Comparison of ENCODE assay signal across 17 cellular contexts in the genomic region with DNA sequence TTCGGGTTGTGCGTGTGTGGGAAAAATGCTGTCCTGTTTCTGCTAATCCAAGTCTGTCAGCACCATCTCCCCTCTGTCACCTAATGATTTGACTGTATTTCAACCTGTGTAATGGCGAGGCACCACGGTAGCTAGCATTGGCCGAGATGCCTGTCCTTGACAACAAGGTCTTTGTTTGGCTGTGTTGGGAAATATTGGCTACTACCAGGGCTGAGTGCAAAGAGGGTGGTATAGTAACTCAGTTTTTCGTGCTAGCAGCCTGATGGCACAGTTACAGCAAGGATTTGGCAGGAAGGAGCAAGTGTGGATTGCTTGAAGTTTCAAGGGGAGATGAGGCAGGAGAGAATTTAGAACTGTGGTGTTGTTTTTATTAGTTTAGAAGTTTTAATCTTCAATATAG.
A peak's percentile ranks its signal among the peaks of the same experiment; 100 is the strongest.
DNase-seq lines count a peak whose midpoint lies in the region; ATAC-seq, FAIRE-seq and TF ChIP-seq lines count a peak whose summit lies in the region.
"Had no signal": no experiment of that assay in that cellular context is flagged by ENCODE, and none has a peak within 500 bp of the region (broad histone marks: within the 10 kb centered on the region; RNA-seq: fewer than 3 reads in every experiment).

No MANE protein-coding gene starts in this region.

- ATAC-seq in HepG2 (peak; percentile 99), GM21381 (IDR thresholded peaks at IDR 0.05; ENCODE audit: unreplicated experiment) (no peak), GM19467 (IDR thresholded peaks at IDR 0.05; ENCODE audit: unreplicated experiment) (no peak)
- ATAC-seq: stimulated activated effector memory CD8-positive, alpha-beta T cell treated with anti-CD3 and anti-CD28 coated beads, Interleukin-12 subunit alpha, Interleukin-12 subunit beta, amount 100 ng/mL, for 72 hours; T-helper 17 cell had no signal

- no peak for TF ChIP-seq RAD21 in HepG2 (CRISPR knock-in tag; IDR thresholded peaks at IDR 0.05)

- CTCF ChIA-PET in HepG2 (lab: Yijun Ruan, JAX; ENCODE audit: low intra/inter-chr PET ratio, low total read pairs): no interaction called here

- H3K9me3 ChIP-seq in HepG2 (ENCODE audit: low read length) (no peaks in the 10 kb centered on the region), skeletal muscle tissue (ENCODE audit: control insufficient read depth in 3 of 3, low read length in 3 of 3) (no peaks in the 10 kb centered on the region)

- H3K4me1 ChIP-seq in HepG2 (ENCODE audit: insufficient read depth, low read length) (peaks cover 33% of the 10 kb centered on the region), skeletal muscle tissue (ENCODE audit: control insufficient read depth in 3 of 3, insufficient read depth in 3 of 3, low read length in 3 of 3) (peaks cover 0 to 3% (median 0%) of the 10 kb centered on the region in 3 donors)

- TF ChIP-seq CTCF in HepG2 (CRISPR knock-in tag; IDR thresholded peaks at IDR 0.05): no peak

- no peak overlapping the region for H2AFZ ChIP-seq in HepG2 (ENCODE audit: low read length)

- 36% methylated on average over 6 of the region's 6 CpGs for WGBS in HepG2 (ENCODE audit: low lambda C conversion rate)

- peak overlapping the region; percentile 37; the same call in 1 of the 2 replicates for H3K4me2 ChIP-seq in HepG2 (ENCODE audit: low read depth, low read length)

- POLR2A ChIA-PET in HepG2 (lab: Yijun Ruan, JAX): interaction anchor here (1.0 kb wide), 1 partner anchor 9 kb away, joined by 3 read pairs; no protein-coding TSS in a partner anchor

- peak; percentile 84 for FAIRE-seq in HepG2 (lab: Jason Lieb, UNC)

- intact Hi-C loops in HepG2 (cut with micrococcal nuclease; ENCODE audit: unreplicated experiment): no loop called here

- H4K20me1 ChIP-seq in HepG2 (ENCODE audit: insufficient read depth, low read length): no peaks in the 10 kb centered on the region

- H3K9ac ChIP-seq in HepG2 (ENCODE audit: insufficient read depth, low read depth, low read length) (no peak overlapping the region; the same call in 1 of the 2 replicates), skeletal muscle tissue (ENCODE audit: low read depth in 1 of 3, low read length in 3 of 3) (no peak overlapping the region)

- in situ Hi-C loops in HepG2 (cut with HindIII; ENCODE audit: extremely low pct_ligation_motif_present, low pct_unique_long_range_greater_than_20kb): no loop called here

- peak overlapping the region; percentile 43 for H3K27ac ChIP-seq in HepG2 (ENCODE audit: extremely low read length, insufficient read depth, low read length)
- peak overlapping the region; percentile 2 for H3K27ac ChIP-seq in skeletal muscle tissue (ENCODE audit: low read depth, low read length)

- H3K4me3 ChIP-seq in HepG2 (replicated peaks in 1 of 3; ENCODE audit: insufficient read depth in 1 of 3, low read depth in 2 of 3, low read length in 3 of 3): no peak overlapping the region
- peak overlapping the region in 1 of 3 donors; percentile 34 for H3K4me3 ChIP-seq in skeletal muscle tissue (ENCODE audit: low read length in 3 of 3)

- H3K36me3 ChIP-seq in HepG2 (replicated peaks in 1 of 2; ENCODE audit: control insufficient read depth in 1 of 2, insufficient read depth in 2 of 2, low read length in 2 of 2) (no peaks in the 10 kb centered on the region; a peak in 1 of 5 replicates), skeletal muscle tissue (ENCODE audit: control insufficient read depth in 3 of 3, insufficient read depth in 3 of 3, low read length in 3 of 3) (no peaks in the 10 kb centered on the region)

- peaks cover 3% of the 10 kb centered on the region for H3K79me2 ChIP-seq in HepG2 (ENCODE audit: insufficient read depth, low read length)

- no TSS peak for BruUV-seq in HepG2 (replicated peaks; lab: Mats Ljungman, UMichigan)

- no peaks in the 10 kb centered on the region for H3K27me3 ChIP-seq in HepG2 (ENCODE audit: control insufficient read depth in 1 of 2, insufficient read depth in 2 of 2, low read length in 2 of 2)
- H3K27me3 ChIP-seq in skeletal muscle tissue (ENCODE audit: control insufficient read depth in 3 of 3, insufficient read depth in 3 of 3, low read length in 3 of 3): no peaks in the 10 kb centered on the region

- DNase-seq in HuH-7.5 (ENCODE audit: low spot score) (peak; percentile 28), cerebellar cortex (ENCODE audit: low spot score) (peak; percentile 53), HepG2 (ENCODE audit: low spot score) (peak; percentile 73), dedifferentiated amniotic fluid mesenchymal stem cell (ENCODE audit: extremely low spot score) (no peak), LoVo (ENCODE audit: low spot score) (no peak)
- DNase-seq: activated CD4-positive, alpha-beta T cell treated with anti-CD3 and anti-CD28 coated beads for 1 hour; activated CD8-positive, alpha-beta memory T cell treated with anti-CD3 and anti-CD28 coated beads, Interleukin-2, amount 50 U/mL, for 48 hours; activated naive CD8-positive, alpha-beta T cell treated with anti-CD3 and anti-CD28 coated beads, Interleukin-2, amount 10 ng/mL, durations not matched to agents 7 days and 5 days; DMS153; NCI-H2029; NCI-H69; retina; T-helper 17 cell had no signal

- TF ChIP-seq POLR2A in HepG2 (IDR thresholded peaks at IDR 0.05; ENCODE audit: insufficient read depth in 1 of 2, low read depth in 2 of 2, low read length in 2 of 2): no peak

- TF ChIP-seq EP300 in HepG2 (IDR thresholded peaks at IDR 0.05; ENCODE audit: low read depth in 2 of 2, low read length in 2 of 2) (no peak), HepG2 (CRISPR knock-in tag; IDR thresholded peaks at IDR 0.05; ENCODE audit: borderline replicate concordance) (no peak)

TF ChIP-seq in HepG2, 621 proteins besides CTCF, POLR2A, EP300 and RAD21 (continues in another document):
- no peak for TF ChIP-seq SKI (IDR thresholded peaks at IDR 0.05; ENCODE audit: partially characterized antibody)
- TF ChIP-seq ZKSCAN8 (CRISPR knock-in tag; IDR thresholded peaks at IDR 0.05; ENCODE audit: borderline replicate concordance): no peak
- TF ChIP-seq NFRKB (IDR thresholded peaks at IDR 0.05): no peak
- no peak for TF ChIP-seq GTF3A (CRISPR knock-in tag; conservative IDR thresholded peaks at IDR 0.05)
- TF ChIP-seq ZKSCAN5 (CRISPR knock-in tag; IDR thresholded peaks at IDR 0.05): no peak
- TF ChIP-seq ZFP90 (CRISPR knock-in tag; IDR thresholded peaks at IDR 0.05; ENCODE audit: borderline replicate concordance): no peak
- no peak for TF ChIP-seq CENPT (CRISPR knock-in tag; IDR thresholded peaks at IDR 0.05; ENCODE audit: low read depth)
- TF ChIP-seq SAP130 (CRISPR knock-in tag; IDR thresholded peaks at IDR 0.05; ENCODE audit: low read depth): 0 out of 2 replicates have a peak, but pooled peaks have one; percentile 24
- TF ChIP-seq ZNF331 (CRISPR knock-in tag; IDR thresholded peaks at IDR 0.05): peak; percentile 48; the same call in 1 of the 2 replicates
- TF ChIP-seq, protein P1, sequence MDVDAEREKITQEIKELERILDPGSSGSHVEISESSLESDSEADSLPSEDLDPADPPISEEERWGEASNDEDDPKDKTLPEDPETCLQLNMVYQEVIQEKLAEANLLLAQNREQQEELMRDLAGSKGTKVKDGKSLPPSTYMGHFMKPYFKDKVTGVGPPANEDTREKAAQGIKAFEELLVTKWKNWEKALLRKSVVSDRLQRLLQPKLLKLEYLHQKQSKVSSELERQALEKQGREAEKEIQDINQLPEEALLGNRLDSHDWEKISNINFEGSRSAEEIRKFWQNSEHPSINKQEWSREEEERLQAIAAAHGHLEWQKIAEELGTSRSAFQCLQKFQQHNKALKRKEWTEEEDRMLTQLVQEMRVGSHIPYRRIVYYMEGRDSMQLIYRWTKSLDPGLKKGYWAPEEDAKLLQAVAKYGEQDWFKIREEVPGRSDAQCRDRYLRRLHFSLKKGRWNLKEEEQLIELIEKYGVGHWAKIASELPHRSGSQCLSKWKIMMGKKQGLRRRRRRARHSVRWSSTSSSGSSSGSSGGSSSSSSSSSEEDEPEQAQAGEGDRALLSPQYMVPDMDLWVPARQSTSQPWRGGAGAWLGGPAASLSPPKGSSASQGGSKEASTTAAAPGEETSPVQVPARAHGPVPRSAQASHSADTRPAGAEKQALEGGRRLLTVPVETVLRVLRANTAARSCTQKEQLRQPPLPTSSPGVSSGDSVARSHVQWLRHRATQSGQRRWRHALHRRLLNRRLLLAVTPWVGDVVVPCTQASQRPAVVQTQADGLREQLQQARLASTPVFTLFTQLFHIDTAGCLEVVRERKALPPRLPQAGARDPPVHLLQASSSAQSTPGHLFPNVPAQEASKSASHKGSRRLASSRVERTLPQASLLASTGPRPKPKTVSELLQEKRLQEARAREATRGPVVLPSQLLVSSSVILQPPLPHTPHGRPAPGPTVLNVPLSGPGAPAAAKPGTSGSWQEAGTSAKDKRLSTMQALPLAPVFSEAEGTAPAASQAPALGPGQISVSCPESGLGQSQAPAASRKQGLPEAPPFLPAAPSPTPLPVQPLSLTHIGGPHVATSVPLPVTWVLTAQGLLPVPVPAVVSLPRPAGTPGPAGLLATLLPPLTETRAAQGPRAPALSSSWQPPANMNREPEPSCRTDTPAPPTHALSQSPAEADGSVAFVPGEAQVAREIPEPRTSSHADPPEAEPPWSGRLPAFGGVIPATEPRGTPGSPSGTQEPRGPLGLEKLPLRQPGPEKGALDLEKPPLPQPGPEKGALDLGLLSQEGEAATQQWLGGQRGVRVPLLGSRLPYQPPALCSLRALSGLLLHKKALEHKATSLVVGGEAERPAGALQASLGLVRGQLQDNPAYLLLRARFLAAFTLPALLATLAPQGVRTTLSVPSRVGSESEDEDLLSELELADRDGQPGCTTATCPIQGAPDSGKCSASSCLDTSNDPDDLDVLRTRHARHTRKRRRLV (CRISPR knock-in tag; IDR thresholded peaks at IDR 0.05): no peak

Comparison
In these comparisons a context has a peak if more than half of its experiments do, and no peak if none do; other contexts are left out.
1. DNase-seq: peak in HuH-7.5 (single experiment), cerebellar cortex (single experiment) and HepG2 (single experiment); none in dedifferentiated amniotic fluid mesenchymal stem cell (single experiment) and LoVo (single experiment).